8 cellular contexts compared by ENCODE assay signal in genomic region chr12:46983959-46984833, GRCh38.
DNase-seq lines count a peak whose midpoint lies in the region; ATAC-seq and TF ChIP-seq lines count a peak whose summit lies in the region.

No MANE protein-coding gene starts in this region.

- peaks cover 7% of the 10 kb centered on the region; the same call in 1 of the 2 replicates for H3K9me1 ChIP-seq in IMR-90 (ENCODE audit: insufficient read depth, low read length)

- ATAC-seq in GM18873 (IDR thresholded peaks at IDR 0.05; ENCODE audit: low FRiP score, unreplicated experiment) (peak; percentile 49), IMR-90 (ENCODE audit: low read depth) (peak; percentile 98)

- no peaks in the 10 kb centered on the region for H3K79me2 ChIP-seq in hepatocyte

- H2BK5ac ChIP-seq in IMR-90 (ENCODE audit: low read depth, low read length, poor library complexity, severe bottlenecking): no peak overlapping the region

- H3K56ac ChIP-seq in IMR-90 (ENCODE audit: extremely low read depth, insufficient read depth, low read length): no peak overlapping the region

- dilution Hi-C loops in IMR-90 (cut with HindIII; ENCODE audit: low sequenced_read_pairs, unreplicated experiment): no loop called here

- H3K9me3 ChIP-seq in IMR-90 (ENCODE audit: control insufficient read depth, insufficient read depth, low read length): no peaks in the 10 kb centered on the region
- H3K9me3 ChIP-seq in hepatocyte (ENCODE audit: low read depth): no peaks in the 10 kb centered on the region
- H3K9me3 ChIP-seq in spleen: peaks cover 0 to 7% (median 0%) of the 10 kb centered on the region in 8 donors

- peak overlapping the region; percentile 50 for H2BK120ac ChIP-seq in IMR-90 (ENCODE audit: low read depth, low read length)

- H3K27me3 ChIP-seq in IMR-90 (ENCODE audit: control insufficient read depth, insufficient read depth, low read length) (no peaks in the 10 kb centered on the region), hepatocyte (no peaks in the 10 kb centered on the region), spleen (replicated peaks in 1 of 7) (peaks cover 0 to 24% (median 0%) of the 10 kb centered on the region in 7 donors)

- H3K4me3 ChIP-seq in IMR-90 (ENCODE audit: insufficient read depth, low read depth, low read length): no peak overlapping the region
- H3K4me3 ChIP-seq in hepatocyte: no peak overlapping the region
- H3K4me3 ChIP-seq in spleen: no peak overlapping the region

- WGBS in IMR-90 (ENCODE audit: extremely low coverage in 2 of 2, insufficient read length in 1 of 2), 2 experiments: 17% methylated on average over 1 of the region's 7 CpGs; no CpG with 5 or more reads in 1 of the 2 experiments
- WGBS in hepatocyte (ENCODE audit: low lambda C conversion rate, missing lambda C conversion rate): 51% methylated on average over 7 of the region's 7 CpGs
- 46 to 53% (median 50%) methylated on average over 7 of the region's 7 CpGs for WGBS in spleen, 5 donors

- no peak overlapping the region for H3K18ac ChIP-seq in IMR-90 (ENCODE audit: low read depth, low read length)

- DNase-seq in IMR-90 (peak; percentile 75), RKO (ENCODE audit: low spot score) (peak; percentile 60), amniotic stem cell (lab: John Stamatoyannopoulos, UW) (peak; percentile 24), hepatocyte (ENCODE audit: low spot score) (peak; percentile 71), spleen (no peak), foreskin melanocyte (no peak)

- in situ Hi-C loops in IMR-90 (cut with MboI; ENCODE audit: low sequenced_read_pairs): no loop called here

- H4K20me1 ChIP-seq in IMR-90 (ENCODE audit: insufficient read depth, low read length) (no peaks in the 10 kb centered on the region), hepatocyte (ENCODE audit: insufficient read depth, poor library complexity, severe bottlenecking) (no peaks in the 10 kb centered on the region)

- 0 out of 4 replicates have a peak, but pooled peaks cover 0 to 3% of the 10 kb centered on the region in 2 experiments for H3K79me1 ChIP-seq in IMR-90 (ENCODE audit: low read depth in 1 of 2, low read length in 2 of 2)

- TF ChIP-seq POLR2A in IMR-90 (IDR thresholded peaks at IDR 0.05; ENCODE audit: low read depth, low read length): no peak
- no peak for TF ChIP-seq POLR2A in spleen (IDR thresholded peaks at IDR 0.05)

- H4K91ac ChIP-seq in IMR-90 (ENCODE audit: insufficient read depth, low read depth, low read length): peak overlapping the region; percentile 37

- H3K27ac ChIP-seq in C4-2B: no peak overlapping the region
- H3K27ac ChIP-seq in IMR-90 (ENCODE audit: insufficient read depth, low read length): no peak overlapping the region
- H3K27ac ChIP-seq in hepatocyte: no peak overlapping the region
- no peak overlapping the region for H3K27ac ChIP-seq in spleen

- H3K9me2 ChIP-seq in hepatocyte (replicated peaks; ENCODE audit: insufficient read depth): no peaks in the 10 kb centered on the region

- no peak overlapping the region for H2AK5ac ChIP-seq in IMR-90 (ENCODE audit: low read depth, low read length)

- H2AK9ac ChIP-seq in IMR-90 (replicated peaks; ENCODE audit: low read depth, low read length, poor library complexity): peak overlapping the region; percentile 62

- H2AFZ ChIP-seq in IMR-90 (replicated peaks; ENCODE audit: low read length, poor library complexity) (peak overlapping the region; percentile 79), hepatocyte (no peak overlapping the region)

- H3K4ac ChIP-seq in IMR-90 (ENCODE audit: low read depth, low read length): peak overlapping the region; percentile 51

- no peak overlapping the region for H3K4me2 ChIP-seq in IMR-90 (ENCODE audit: low read depth, low read length)
- H3K4me2 ChIP-seq in hepatocyte: no peak overlapping the region

- TF ChIP-seq CTCF in C4-2B (conservative IDR thresholded peaks at IDR 0.05) (peak; percentile 93), IMR-90 (conservative IDR thresholded peaks at IDR 0.05; ENCODE audit: low read depth, low read length) (peak; percentile 85), hepatocyte (IDR thresholded peaks at IDR 0.05; ENCODE audit: poor library complexity) (peak; percentile 78), spleen (IDR thresholded peaks at IDR 0.05 in 8 of 11, conservative IDR thresholded peaks at IDR 0.05 in 3 of 11) (peak in 9 of 11 experiments; percentile 34 to 68 (median 57))

- intact Hi-C loops in IMR-90 (cut with micrococcal nuclease): loop anchor here (5.0 kb wide), 1 partner anchor 612 kb away; the partner anchor contains the start of gene SLC38A2
- intact Hi-C loops in spleen (cut with DNase I; ENCODE audit: low total_unique reads): no loop called here

- no TSS peak for BruUV-seq in IMR-90 (replicated peaks; lab: Mats Ljungman, UMichigan)

- no peak overlapping the region for H3K14ac ChIP-seq in IMR-90 (replicated peaks; ENCODE audit: low read depth, low read length)

- no peak overlapping the region for H4K5ac ChIP-seq in IMR-90 (ENCODE audit: low read depth, low read length)

- POLR2A ChIA-PET in IMR-90 (lab: Charles Lee; ENCODE audit: unreplicated experiment): no interaction called here

- H2BK15ac ChIP-seq in IMR-90 (ENCODE audit: low read depth, low read length): peak overlapping the region; percentile 16; the same call in 1 of the 3 replicates

- H4K8ac ChIP-seq in IMR-90 (ENCODE audit: low read depth in 2 of 2, low read length in 2 of 2): peak overlapping the region in 1 of 2 experiments; percentile 4; a peak in 2 of 4 replicates

- H3K36me3 ChIP-seq in IMR-90 (ENCODE audit: control insufficient read depth, insufficient read depth, low read length) (no peaks in the 10 kb centered on the region), hepatocyte (replicated peaks; ENCODE audit: insufficient read depth, low read depth) (no peaks in the 10 kb centered on the region), spleen (no peaks in the 10 kb centered on the region)

- H3K4me1 ChIP-seq in IMR-90 (ENCODE audit: control insufficient read depth, insufficient read depth, low read length) (no peaks in the 10 kb centered on the region), hepatocyte (ENCODE audit: insufficient read depth) (no peaks in the 10 kb centered on the region), spleen (no peaks in the 10 kb centered on the region)

- no peak overlapping the region for H3K9ac ChIP-seq in IMR-90 (ENCODE audit: low read depth, low read length)

- H3K23ac ChIP-seq in IMR-90 (ENCODE audit: low read depth, low read length): no peak overlapping the region

- CTCF ChIA-PET in IMR-90 (lab: Yijun Ruan, JAX): interaction anchor here (0.5 to 3.3 kb wide), 15 partner anchors 13 to 553 kb away, joined by 3 to 23 read pairs (median 3); no protein-coding TSS in a partner anchor

- peak; percentile 89 for TF ChIP-seq RAD21 in IMR-90 (IDR thresholded peaks at IDR 0.05; ENCODE audit: low read length)

- peak overlapping the region; percentile 28; the same call in 1 of the 2 replicates for H2BK20ac ChIP-seq in IMR-90 (ENCODE audit: low read depth, low read length)

TF ChIP-seq in IMR-90, 13 proteins besides CTCF, POLR2A, EP300 and RAD21:
- TF ChIP-seq MXI1 (IDR thresholded peaks at IDR 0.05; ENCODE audit: borderline replicate concordance, low read depth, low read length) (no peak), SMC3 (IDR thresholded peaks at IDR 0.05; ENCODE audit: low read depth, low read length) (peak; percentile 82), RCOR1 (IDR thresholded peaks at IDR 0.05; ENCODE audit: insufficient replicate concordance, low read length) (no peak)
- TF ChIP-seq, protein P1, sequence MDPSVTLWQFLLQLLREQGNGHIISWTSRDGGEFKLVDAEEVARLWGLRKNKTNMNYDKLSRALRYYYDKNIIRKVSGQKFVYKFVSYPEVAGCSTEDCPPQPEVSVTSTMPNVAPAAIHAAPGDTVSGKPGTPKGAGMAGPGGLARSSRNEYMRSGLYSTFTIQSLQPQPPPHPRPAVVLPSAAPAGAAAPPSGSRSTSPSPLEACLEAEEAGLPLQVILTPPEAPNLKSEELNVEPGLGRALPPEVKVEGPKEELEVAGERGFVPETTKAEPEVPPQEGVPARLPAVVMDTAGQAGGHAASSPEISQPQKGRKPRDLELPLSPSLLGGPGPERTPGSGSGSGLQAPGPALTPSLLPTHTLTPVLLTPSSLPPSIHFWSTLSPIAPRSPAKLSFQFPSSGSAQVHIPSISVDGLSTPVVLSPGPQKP (IDR thresholded peaks at IDR 0.05; ENCODE audit: borderline replicate concordance, low read depth, low read length): no peak

Comparison
In these comparisons a context has a peak if more than half of its experiments do, and no peak if none do; other contexts are left out.
1. DNase-seq: peak in IMR-90 (single experiment), RKO (single experiment), amniotic stem cell (single experiment) and hepatocyte (single experiment); none in spleen (single experiment) and foreskin melanocyte (single experiment).
2. Peak in every context shown above with its lines, with median percentiles within 50 percentile points of each other: CTCF ChIP-seq.